15 cellular contexts compared by ENCODE assay signal in the genomic region with DNA sequence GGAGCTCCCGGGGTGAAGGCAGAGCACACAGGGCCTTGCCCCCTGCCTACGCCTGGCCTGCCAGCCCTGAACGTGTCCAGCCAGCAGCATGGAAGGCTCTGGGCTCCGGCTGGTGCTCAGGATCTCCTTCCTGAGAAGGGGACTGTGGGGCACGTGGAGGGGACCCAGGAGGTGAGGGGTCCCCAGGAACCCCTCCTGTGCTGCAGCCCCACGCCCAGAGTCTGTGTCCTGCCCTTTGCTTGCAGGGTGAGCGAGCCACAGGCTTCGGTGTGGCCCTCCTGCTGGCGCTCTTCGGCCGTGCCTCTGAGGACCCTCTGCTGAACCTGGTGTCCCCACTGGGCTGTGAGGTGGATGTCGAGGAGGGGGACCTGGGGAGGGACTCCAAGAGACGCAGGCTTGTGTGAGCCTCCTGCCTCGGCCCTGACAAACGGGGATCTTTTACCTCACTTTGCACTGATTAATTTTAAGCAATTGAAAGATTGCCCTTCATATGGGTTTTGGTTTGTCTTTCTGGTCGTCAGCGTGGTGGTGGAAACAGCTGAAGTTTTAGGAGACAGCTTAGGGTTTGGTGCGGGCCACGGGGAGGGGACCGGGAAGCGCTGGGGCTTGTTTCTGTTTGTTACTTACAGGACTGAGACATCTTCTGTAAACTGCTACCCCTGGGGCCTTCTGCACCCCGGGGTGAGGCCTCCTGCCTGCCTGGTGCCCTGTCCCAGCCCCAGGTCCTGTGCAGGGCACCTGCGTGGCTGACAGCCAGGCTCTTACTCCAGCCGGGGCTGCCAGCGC. TPM values are rescaled to one million over a fixed set of nuclear protein-coding genes. Genes with fewer than 3 reads are reported as not detected.
A peak's percentile ranks its signal among the peaks of the same experiment; 100 is the strongest.
DNase-seq lines count a peak whose midpoint lies in the region; ATAC-seq and TF ChIP-seq lines count a peak whose summit lies in the region.
"Had no signal": no experiment of that assay in that cellular context is flagged by ENCODE, and none has a peak within 500 bp of the region (broad histone marks: within the 10 kb centered on the region; RNA-seq: fewer than 3 reads in every experiment).

No MANE protein-coding gene starts in this region.

- DNase-seq in D341Med (ENCODE audit: low spot score) (peak; percentile 30), GM10266 (ENCODE audit: extremely low spot score) (peak; percentile 4), chondrocyte (ENCODE audit: low spot score) (peak; percentile 90), mesenteric fat pad (ENCODE audit: low spot score) (peak; percentile 72), NCI-H1417 treated with DMSO at 0.1 percent for 48 hours (lab: John Stamatoyannopoulos, UW) (no peak), COLO829 (ENCODE audit: low spot score) (no peak)
- DNase-seq: activated gamma-delta T cell treated with Interleukin-2 at 50 U/mL for 16 hours, C1 segment of cervical spinal cord, KBM-7, NCI-H446 treated with DMSO at 0.1 percent for 48 hours had no signal

- no peaks in the 10 kb centered on the region for H3K4me1 Mint-ChIP-seq in chondrocyte (ENCODE audit: low read depth)
- H3K4me1 Mint-ChIP-seq: naive thymus-derived CD8-positive, alpha-beta T cell; stimulated activated naive CD8-positive, alpha-beta T cell treated with anti-CD3 and anti-CD28 coated beads, Interleukin-15, amount 100 ng/mL, for 72 hours; T-cell had no signal

- no peak overlapping the region for H3K4me3 Mint-ChIP-seq in chondrocyte (ENCODE audit: unreplicated experiment)
- H3K4me3 Mint-ChIP-seq: naive thymus-derived CD8-positive, alpha-beta T cell; stimulated activated naive CD8-positive, alpha-beta T cell treated with anti-CD3 and anti-CD28 coated beads, Interleukin-15, amount 100 ng/mL, for 72 hours; T-cell had no signal

- H3K36me3 Mint-ChIP-seq in chondrocyte (ENCODE audit: low read depth): no peaks in the 10 kb centered on the region
- H3K36me3 Mint-ChIP-seq: naive thymus-derived CD8-positive, alpha-beta T cell; T-cell had no signal

- no peak overlapping the region for H3K27ac Mint-ChIP-seq in chondrocyte (ENCODE audit: unreplicated experiment)
- H3K27ac Mint-ChIP-seq: T-cell had no signal

- no peaks in the 10 kb centered on the region for H3K9me3 Mint-ChIP-seq in chondrocyte (ENCODE audit: low read depth)
- H3K9me3 Mint-ChIP-seq: naive thymus-derived CD8-positive, alpha-beta T cell; stimulated activated naive CD8-positive, alpha-beta T cell treated with anti-CD3 and anti-CD28 coated beads, Interleukin-15, amount 100 ng/mL, for 72 hours; T-cell had no signal

- H3K27me3 Mint-ChIP-seq in chondrocyte (ENCODE audit: low read depth): no peaks in the 10 kb centered on the region
- H3K27me3 Mint-ChIP-seq: naive thymus-derived CD8-positive, alpha-beta T cell; stimulated activated naive CD8-positive, alpha-beta T cell treated with anti-CD3 and anti-CD28 coated beads, Interleukin-15, amount 100 ng/mL, for 72 hours; T-cell had no signal

- no peak for TF ChIP-seq CTCF in GM10266 (IDR thresholded peaks at IDR 0.05; ENCODE audit: control insufficient read depth, insufficient read depth, low read depth, missing control alignments)
- no peak for TF ChIP-seq CTCF in chondrocyte (IDR thresholded peaks at IDR 0.05)

- ATAC-seq in GM18498 (IDR thresholded peaks at IDR 0.05; ENCODE audit: unreplicated experiment): no peak
- ATAC-seq: gastrocnemius medialis; naive thymus-derived CD8-positive, alpha-beta T cell; stimulated activated naive CD8-positive, alpha-beta T cell treated with anti-CD3 and anti-CD28 coated beads, Interleukin-15, amount 100 ng/mL, for 72 hours; T-cell had no signal

RNA-seq across cellular contexts. Expression of a gene that starts 22.5 kb away (rescaled TPM):
- total RNA-seq in chondrocyte (10.2 to 32.8 TPM (median 31.3 TPM) in 3 replicates), mesenteric fat pad (42.3 TPM)

Comparison
In these comparisons a context has a peak if more than half of its experiments do, and no peak if none do; other contexts are left out.
1. DNase-seq: peak in D341Med (single experiment), GM10266 (single experiment), chondrocyte (single experiment) and mesenteric fat pad (single experiment); none in NCI-H1417 treated with DMSO at 0.1 percent for 48 hours (single experiment) and COLO829 (single experiment).